Comparison of ENCODE assay signal across 8 cellular contexts in genomic region chr7:33932832-33933468, GRCh38. TPM values are rescaled to one million over a fixed set of nuclear protein-coding genes. Genes with fewer than 3 reads are reported as not detected.
DNase-seq lines count a peak whose midpoint lies in the region; ATAC-seq and TF ChIP-seq lines count a peak whose summit lies in the region.

No MANE protein-coding gene starts in this region.

- H3K4me1 Mint-ChIP-seq in Calu3 (ENCODE audit: low read depth, unreplicated experiment), result no peaks in the 10 kb centered on the region
- H3K4me1 Mint-ChIP-seq in activated T-helper 1 cell treated with anti-CD3 and anti-CD28 coated beads, Interleukin-12 subunit alpha, Interleukin-12 subunit beta, Interleukin-2, Interleukin-4 antibody, amounts not matched to agents 30 ng/mL and 10 ng/mL and 1 ng/mL, durations not matched to agents 14 hours and 24 hours and 36 hours (ENCODE audit: low read depth), result no peaks in the 10 kb centered on the region

- no peaks in the 10 kb centered on the region for H3K36me3 Mint-ChIP-seq in Calu3 (ENCODE audit: insufficient read depth, unreplicated experiment)
- H3K36me3 Mint-ChIP-seq in activated T-helper 1 cell treated with anti-CD3 and anti-CD28 coated beads, Interleukin-12 subunit alpha, Interleukin-12 subunit beta, Interleukin-2, Interleukin-4 antibody, amounts not matched to agents 30 ng/mL and 10 ng/mL and 1 ng/mL, durations not matched to agents 14 hours and 24 hours and 36 hours (ENCODE audit: low read depth), result no peaks in the 10 kb centered on the region

- H3K27me3 ChIP-seq in Peyer's patch (no peaks in the 10 kb centered on the region), neutrophil (peaks cover 28% of the 10 kb centered on the region)

- BruUV-seq in Calu3 (replicated peaks; lab: Mats Ljungman, UMichigan), result no TSS peak

- H3K9me3 ChIP-seq in Peyer's patch (no peaks in the 10 kb centered on the region), neutrophil (no peaks in the 10 kb centered on the region)

- H3K27ac ChIP-seq in Peyer's patch, result peak overlapping the region in 1 of 4 donors; percentile 46
- H3K27ac ChIP-seq in neutrophil, result no peak overlapping the region

- H3K9me3 Mint-ChIP-seq in Calu3 (ENCODE audit: low read depth, unreplicated experiment), result no peaks in the 10 kb centered on the region
- no peaks in the 10 kb centered on the region for H3K9me3 Mint-ChIP-seq in activated T-helper 1 cell treated with anti-CD3 and anti-CD28 coated beads, Interleukin-12 subunit alpha, Interleukin-12 subunit beta, Interleukin-2, Interleukin-4 antibody, amounts not matched to agents 30 ng/mL and 10 ng/mL and 1 ng/mL, durations not matched to agents 14 hours and 24 hours and 36 hours

- intact Hi-C loops in Calu3 (cut with micrococcal nuclease; ENCODE audit: unreplicated experiment), result loop anchor here (1.0 to 10.0 kb wide), 6 partner anchors 26 to 748 kb away; no protein-coding TSS in a partner anchor
- intact Hi-C loops in activated T-helper 1 cell treated with anti-CD3 and anti-CD28 coated beads, Interleukin-12 subunit alpha, Interleukin-12 subunit beta, Interleukin-2, Interleukin-4 antibody, amounts not matched to agents 30 ng/mL and 10 ng/mL and 1 ng/mL, durations not matched to agents 14 hours and 24 hours and 36 hours (cut with micrococcal nuclease), result loop anchor here (1.0 to 5.0 kb wide), 2 partner anchors 156 to 691 kb away; no protein-coding TSS in a partner anchor

- DNase-seq in Calu3 (peak; percentile 87), KG1 (lab: John Stamatoyannopoulos, UW) (peak; percentile 23), Peyer's patch (peak; percentile 46 to 84 (median 79)), fibroblast of villous mesenchyme (ENCODE audit: low read depth) (peak; percentile 89), stromal cell of bone marrow (ENCODE audit: low read depth) (peak; percentile 85)
- DNase-seq in activated T-helper 1 cell treated with anti-CD3 and anti-CD28 coated beads, Interleukin-12 subunit alpha, Interleukin-12 subunit beta, Interleukin-2, Interleukin-4 antibody, amounts not matched to agents 30 ng/mL and 10 ng/mL and 1 ng/mL, durations not matched to agents 14 hours and 24 hours and 36 hours (ENCODE audit: low spot score), result peak; percentile 36

- H3K4me3 ChIP-seq in Peyer's patch (no peak overlapping the region), fibroblast of villous mesenchyme (ENCODE audit: low read depth, low read length) (peak overlapping the region; percentile 17), neutrophil (ENCODE audit: low read depth in 1 of 2, low read length in 1 of 2) (no peak overlapping the region)

- peaks cover 59% of the 10 kb centered on the region for H3K27me3 Mint-ChIP-seq in Calu3 (ENCODE audit: unreplicated experiment)
- H3K27me3 Mint-ChIP-seq in activated T-helper 1 cell treated with anti-CD3 and anti-CD28 coated beads, Interleukin-12 subunit alpha, Interleukin-12 subunit beta, Interleukin-2, Interleukin-4 antibody, amounts not matched to agents 30 ng/mL and 10 ng/mL and 1 ng/mL, durations not matched to agents 14 hours and 24 hours and 36 hours (ENCODE audit: insufficient read depth), result peaks cover 6% of the 10 kb centered on the region

- peak; percentile 85 for ATAC-seq in GM21390 (IDR thresholded peaks at IDR 0.05; ENCODE audit: unreplicated experiment)

- H3K36me3 ChIP-seq in Peyer's patch (no peaks in the 10 kb centered on the region), neutrophil (no peaks in the 10 kb centered on the region)

- TF ChIP-seq CTCF in Calu3 (IDR thresholded peaks at IDR 0.05; ENCODE audit: unreplicated experiment), result peak; percentile 97
- TF ChIP-seq CTCF in Peyer's patch (IDR thresholded peaks at IDR 0.05), result peak; percentile 64 to 95 (median 82)
- TF ChIP-seq CTCF in fibroblast of villous mesenchyme (IDR thresholded peaks at IDR 0.05; ENCODE audit: insufficient read depth, low read depth, low read length), result peak; percentile 100
- TF ChIP-seq CTCF in neutrophil (IDR thresholded peaks at IDR 0.05), result peak; percentile 74

- no peak for TF ChIP-seq POLR2A in Peyer's patch (IDR thresholded peaks at IDR 0.05)

- H3K4me1 ChIP-seq in Peyer's patch (no peaks in the 10 kb centered on the region), neutrophil (ENCODE audit: control insufficient read depth in 1 of 2, insufficient read depth in 1 of 2, low read depth in 1 of 2, low read length in 1 of 2) (no peaks in the 10 kb centered on the region)

- H3K27ac Mint-ChIP-seq in Calu3 (ENCODE audit: unreplicated experiment), result no peak overlapping the region
- no peak overlapping the region for H3K27ac Mint-ChIP-seq in activated T-helper 1 cell treated with anti-CD3 and anti-CD28 coated beads, Interleukin-12 subunit alpha, Interleukin-12 subunit beta, Interleukin-2, Interleukin-4 antibody, amounts not matched to agents 30 ng/mL and 10 ng/mL and 1 ng/mL, durations not matched to agents 14 hours and 24 hours and 36 hours

- CTCF ChIA-PET in Calu3 (lab: Charles Lee), result interaction anchor here (0.5 to 2.6 kb wide), 30 partner anchors 8 to 749 kb away, joined by 3 to 19 read pairs (median 4); no protein-coding TSS in a partner anchor

- no peak overlapping the region for H3K4me3 Mint-ChIP-seq in Calu3 (ENCODE audit: low read depth, unreplicated experiment)
- H3K4me3 Mint-ChIP-seq in activated T-helper 1 cell treated with anti-CD3 and anti-CD28 coated beads, Interleukin-12 subunit alpha, Interleukin-12 subunit beta, Interleukin-2, Interleukin-4 antibody, amounts not matched to agents 30 ng/mL and 10 ng/mL and 1 ng/mL, durations not matched to agents 14 hours and 24 hours and 36 hours, result no peak overlapping the region

RNA-seq across cellular contexts. Expression of gene BMPER, which starts 27.6 kb away (rescaled TPM):
- total RNA-seq in Calu3 (2022) (not detected in 2 replicates), Peyer's patch (10 to 100 TPM in 3 of 4 donors, 1 to 10 TPM in 1; 4.0 to 50.3 (median 17.6) TPM), fibroblast of villous mesenchyme (5.8 and 7.8 TPM in 2 replicates)
- total RNA-seq in activated T-helper 1 cell treated with anti-CD3 and anti-CD28 coated beads, Interleukin-12 subunit alpha, Interleukin-12 subunit beta, Interleukin-2, Interleukin-4 antibody, amounts not matched to agents 30 ng/mL and 10 ng/mL and 1 ng/mL, durations not matched to agents 14 hours and 24 hours and 36 hours, result not detected in 2 replicates

Comparison
In these comparisons a context has a peak if more than half of its experiments do, and no peak if none do; other contexts are left out.
1. DNase-seq: peak in every context shown above with its lines; median percentile 89 in fibroblast of villous mesenchyme; 87 in Calu3; 85 in stromal cell of bone marrow; 79 in Peyer's patch; 36 in activated T-helper 1 cell treated with anti-CD3 and anti-CD28 coated beads, Interleukin-12 subunit alpha, Interleukin-12 subunit beta, Interleukin-2, Interleukin-4 antibody, amounts not matched to agents 30 ng/mL and 10 ng/mL and 1 ng/mL, durations not matched to agents 14 hours and 24 hours and 36 hours; 23 in KG1.